ENCODE assay signal across 2 cellular contexts in the genomic region with DNA sequence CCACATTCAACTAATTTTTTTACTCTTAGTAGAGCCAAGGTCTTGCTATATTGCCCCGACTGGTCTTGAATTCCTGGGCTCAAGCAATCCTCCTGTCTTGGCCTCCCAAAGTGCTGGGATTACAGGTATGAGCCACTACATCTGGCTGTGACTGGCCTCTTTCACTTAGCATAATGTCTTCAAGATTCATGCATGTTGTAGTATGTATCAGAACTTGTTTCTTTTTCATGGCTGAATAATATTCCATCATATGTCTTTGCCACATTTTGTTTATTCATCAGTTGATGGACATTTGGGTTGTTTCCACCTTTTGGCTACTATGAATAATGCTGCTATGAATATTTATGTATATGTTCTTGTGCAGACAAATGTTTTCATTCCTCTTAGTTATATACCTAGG.
TF ChIP-seq lines count a peak whose summit lies in the region.

No MANE protein-coding gene starts in this region.

TF ChIP-seq in HEK293, 187 proteins besides CTCF, POLR2A, EP300 and RAD21:
- no peak for TF ChIP-seq FEZF1 (tag by site-specific recombination; IDR thresholded peaks at IDR 0.05)
- peak; percentile 84 for TF ChIP-seq ZNF146 (tag by site-specific recombination; IDR thresholded peaks at IDR 0.05)
- no peak for TF ChIP-seq ZNF132 (tag by site-specific recombination; IDR thresholded peaks at IDR 0.05; ENCODE audit: borderline replicate concordance)
- TF ChIP-seq GFI1B (tag by site-specific recombination; IDR thresholded peaks at IDR 0.05) = no peak
- TF ChIP-seq KLF8 (tag by site-specific recombination; IDR thresholded peaks at IDR 0.05) = no peak
- TF ChIP-seq HOXA7 (CRISPR knock-in tag; IDR thresholded peaks at IDR 0.05; ENCODE audit: borderline replicate concordance) = no peak

TF ChIP-seq in GM12878, 131 proteins besides CTCF, POLR2A, EP300 and RAD21:
- TF ChIP-seq SMARCA5 (IDR thresholded peaks at IDR 0.05) (peak; percentile 55; the same call in 1 of the 2 replicates), SREBF2 (IDR thresholded peaks at IDR 0.05; ENCODE audit: low read length) (no peak)
